Comparison of ENCODE assay signal across 28 cellular contexts in genomic region chr12:70151993-70152392, GRCh38.
"Had no signal": no experiment of that assay in that cellular context is flagged by ENCODE, and none has a peak within 500 bp of the region (broad histone marks: within the 10 kb centered on the region; RNA-seq: fewer than 3 reads in every experiment).

No MANE protein-coding gene starts in this region.

- H3K27ac Mint-ChIP-seq: stimulated activated effector memory CD8-positive, alpha-beta T cell treated with anti-CD3 and anti-CD28 coated beads, Interleukin-12 subunit alpha, Interleukin-12 subunit beta, amount 100 ng/mL, for 72 hours; stimulated activated naive B cell treated with anti-CD40 and anti-IgM and Interleukin-4, amounts not matched to agents 10 μg/mL and 1 μg/mL and 100 μg/mL, for 72 hours; stimulated activated naive CD8-positive, alpha-beta T cell treated with anti-CD3 and anti-CD28 coated beads, Interleukin-15, amount 100 ng/mL, for 72 hours; stimulated activated naive CD8-positive, alpha-beta T cell treated with anti-CD3 and anti-CD28 coated beads, Interleukin-15, Interleukin-2, amounts not matched to agents 100 ng/mL and 50 ng/mL, for 24 hours; type B pancreatic cell had no signal

- H3K27ac ChIP-seq: stomach, suprapubic skin, testis, thoracic aorta, thyroid gland, tibial artery, tibial nerve, transverse colon, upper lobe of left lung, upper lobe of right lung, uterus, vagina had no signal

- H3K4me1 Mint-ChIP-seq: stimulated activated effector memory CD8-positive, alpha-beta T cell treated with anti-CD3 and anti-CD28 coated beads, Interleukin-12 subunit alpha, Interleukin-12 subunit beta, amount 100 ng/mL, for 72 hours; stimulated activated naive B cell treated with anti-CD40 and anti-IgM and Interleukin-4, amounts not matched to agents 10 μg/mL and 1 μg/mL and 100 μg/mL, for 72 hours; stimulated activated naive CD8-positive, alpha-beta T cell treated with anti-CD3 and anti-CD28 coated beads, Interleukin-15, amount 100 ng/mL, for 72 hours had no signal

- H3K4me3 Mint-ChIP-seq: stimulated activated effector memory CD8-positive, alpha-beta T cell treated with anti-CD3 and anti-CD28 coated beads, Interleukin-12 subunit alpha, Interleukin-12 subunit beta, amount 100 ng/mL, for 72 hours; stimulated activated naive B cell treated with anti-CD40 and anti-IgM and Interleukin-4, amounts not matched to agents 10 μg/mL and 1 μg/mL and 100 μg/mL, for 72 hours; stimulated activated naive CD8-positive, alpha-beta T cell treated with anti-CD3 and anti-CD28 coated beads, Interleukin-15, amount 100 ng/mL, for 72 hours; stimulated activated naive CD8-positive, alpha-beta T cell treated with anti-CD3 and anti-CD28 coated beads, Interleukin-15, Interleukin-2, amounts not matched to agents 100 ng/mL and 50 ng/mL, for 24 hours; type B pancreatic cell had no signal

- H3K9me3 Mint-ChIP-seq: stimulated activated effector memory CD8-positive, alpha-beta T cell treated with anti-CD3 and anti-CD28 coated beads, Interleukin-12 subunit alpha, Interleukin-12 subunit beta, amount 100 ng/mL, for 72 hours; type B pancreatic cell had no signal

- H3K27me3 ChIP-seq: stomach, suprapubic skin, testis, thyroid gland, tibial artery, tibial nerve, transverse colon, upper lobe of left lung, upper lobe of right lung, uterus, vagina had no signal

- H3K36me3 Mint-ChIP-seq: stimulated activated effector memory CD8-positive, alpha-beta T cell treated with anti-CD3 and anti-CD28 coated beads, Interleukin-12 subunit alpha, Interleukin-12 subunit beta, amount 100 ng/mL, for 72 hours; type B pancreatic cell had no signal

- H3K36me3 ChIP-seq: stomach, suprapubic skin, thoracic aorta, thyroid gland, tibial artery, tibial nerve, transverse colon, upper lobe of left lung, upper lobe of right lung, uterus, vagina had no signal

- H3K4me3 ChIP-seq: stomach, suprapubic skin, testis, thoracic aorta, thyroid gland, tibial artery, tibial nerve, transverse colon, upper lobe of left lung, upper lobe of right lung, uterus, vagina had no signal

- ATAC-seq: stimulated activated effector memory CD8-positive, alpha-beta T cell treated with anti-CD3 and anti-CD28 coated beads, Interleukin-12 subunit alpha, Interleukin-12 subunit beta, amount 100 ng/mL, for 72 hours; stimulated activated naive B cell treated with anti-CD40 and anti-IgM and Interleukin-4, amounts not matched to agents 10 μg/mL and 1 μg/mL and 100 μg/mL, for 72 hours; stimulated activated naive CD8-positive, alpha-beta T cell treated with anti-CD3 and anti-CD28 coated beads, Interleukin-15, amount 100 ng/mL, for 72 hours; stimulated activated naive CD8-positive, alpha-beta T cell treated with anti-CD3 and anti-CD28 coated beads, Interleukin-15, Interleukin-2, amounts not matched to agents 100 U/mL and 50 U/mL, for 24 hours; upper lobe of right lung had no signal

- DNase-seq: stimulated activated CD4-positive, alpha-beta T cell treated with anti-CD3 and anti-CD28 coated beads, Interleukin-2, amount 100 ng/mL, for 48 hours; stimulated activated CD4-positive, alpha-beta T cell treated with anti-CD3 and anti-CD28 coated beads, Interleukin-4, amount 100 ng/mL, for 1 hour; stimulated activated CD4-positive, alpha-beta T cell treated with anti-CD3 and anti-CD28 coated beads, Interleukin-4, amount 100 ng/mL, for 24 hours; stimulated activated CD4-positive, alpha-beta T cell treated with anti-CD3 and anti-CD28 coated beads, Interleukin-4, amount 100 ng/mL, for 4 hours; stimulated activated CD8-positive, alpha-beta memory T cell treated with anti-CD3 and anti-CD28 coated beads, Interleukin-4, amount 100 ng/mL, for 48 hours; stimulated activated naive B cell treated with anti-CD40 and anti-IgM and Interleukin-4, amounts not matched to agents 10 μg/mL and 1 μg/mL and 100 μg/mL, for 72 hours; stimulated activated naive CD4-positive, alpha-beta T cell; stimulated activated naive CD4-positive, alpha-beta T cell treated with Interleukin-2 at 50 U/mL for 16 hours; stimulated activated naive CD8-positive, alpha-beta T cell treated with anti-CD3 and anti-CD28 coated beads, Interleukin-15, amount 100 ng/mL, for 72 hours; stimulated activated naive CD8-positive, alpha-beta T cell treated with anti-CD3 and anti-CD28 coated beads, Interleukin-15, Interleukin-2, amounts not matched to agents 100 U/mL and 50 U/mL, for 24 hours; stomach; substantia nigra; testis; thyroid gland; tibial artery; transverse colon; trophoblast cell; upper lobe of left lung; upper lobe of right lung; uterus had no signal

- FAIRE-seq: urothelium cell line had no signal

- H3K4me1 ChIP-seq: stomach, suprapubic skin, testis, thyroid gland, tibial artery, tibial nerve, transverse colon, upper lobe of left lung, upper lobe of right lung, uterus, vagina had no signal

- H3K9me3 ChIP-seq: testis, thyroid gland, upper lobe of right lung, uterus had no signal

- H3K27me3 Mint-ChIP-seq: type B pancreatic cell had no signal
